Comparison of ENCODE assay signal across 1 cellular context in the genomic region with DNA sequence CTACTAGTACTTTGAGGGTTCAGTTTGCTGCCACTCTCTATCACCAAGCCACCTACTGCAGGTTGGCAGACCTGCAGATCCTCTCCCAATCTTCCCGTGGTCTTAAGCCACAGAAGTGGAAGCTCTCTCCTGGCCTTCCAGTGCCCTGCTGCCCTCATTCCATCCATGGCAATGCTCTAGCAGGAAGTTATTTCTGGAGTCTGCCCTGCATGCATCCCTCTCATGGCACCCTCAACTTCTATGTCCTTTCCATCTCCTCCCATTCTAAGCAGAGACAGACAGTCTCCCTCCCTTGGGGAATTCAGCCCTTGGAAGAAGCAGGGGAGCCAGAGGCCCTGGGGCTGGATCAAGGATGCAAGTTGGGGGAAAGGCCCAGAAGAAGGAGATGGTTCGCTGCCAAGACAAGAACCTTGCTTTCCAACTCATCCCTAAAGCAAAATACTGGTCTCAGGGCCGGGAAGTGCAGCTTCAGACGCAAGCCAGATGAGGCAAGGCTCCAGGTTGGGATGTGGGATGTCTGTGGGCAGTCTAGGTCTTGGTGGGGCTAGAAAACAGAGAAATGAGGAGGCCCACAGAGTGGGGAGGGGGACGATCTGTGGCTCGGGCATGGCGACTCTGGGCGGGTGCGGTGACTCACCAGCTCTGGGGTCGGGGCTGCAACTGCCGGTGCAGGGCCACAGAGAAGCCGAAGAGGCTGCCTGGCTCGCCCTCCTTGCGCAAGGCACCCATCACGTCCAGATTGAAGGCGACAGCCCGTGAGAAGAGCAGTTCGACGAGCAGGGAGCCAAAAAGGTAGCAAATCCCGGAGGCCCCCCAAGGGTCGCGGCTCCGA.
TF ChIP-seq lines count a peak whose summit lies in the region.

No MANE protein-coding gene starts in this region.

TF ChIP-seq in H1, 55 proteins besides CTCF, POLR2A, EP300 and RAD21:
- TF ChIP-seq, protein P1, sequence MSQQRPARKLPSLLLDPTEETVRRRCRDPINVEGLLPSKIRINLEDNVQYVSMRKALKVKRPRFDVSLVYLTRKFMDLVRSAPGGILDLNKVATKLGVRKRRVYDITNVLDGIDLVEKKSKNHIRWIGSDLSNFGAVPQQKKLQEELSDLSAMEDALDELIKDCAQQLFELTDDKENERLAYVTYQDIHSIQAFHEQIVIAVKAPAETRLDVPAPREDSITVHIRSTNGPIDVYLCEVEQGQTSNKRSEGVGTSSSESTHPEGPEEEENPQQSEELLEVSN (IDR thresholded peaks at IDR 0.05), result no peak
- TF ChIP-seq CEBPB (IDR thresholded peaks at IDR 0.05; ENCODE audit: low read depth, low read length), result peak; percentile 73
- TF ChIP-seq RNF2 (IDR thresholded peaks at IDR 0.05; ENCODE audit: borderline replicate concordance, low read depth, low read length, missing control alignments, poor library complexity, severe bottlenecking), result no peak
- no peak for TF ChIP-seq KDM1A (IDR thresholded peaks at IDR 0.05; ENCODE audit: borderline replicate concordance, low read length)
- no peak for TF ChIP-seq POU5F1 (IDR thresholded peaks at IDR 0.05; ENCODE audit: low read depth, low read length)
- TF ChIP-seq JUN (IDR thresholded peaks at IDR 0.05; ENCODE audit: low read depth, low read length), result no peak
- TF ChIP-seq SUZ12 (IDR thresholded peaks at IDR 0.05; ENCODE audit: low read length), result no peak
- peak; percentile 80 for TF ChIP-seq KDM4A (IDR thresholded peaks at IDR 0.05; ENCODE audit: low read depth, low read length, severe bottlenecking)
- no peak; the same call in none of the 2 replicates for TF ChIP-seq RBBP5 (IDR thresholded peaks at IDR 0.05; ENCODE audit: borderline replicate concordance, low read depth, low read length)
- peak; percentile 39 for TF ChIP-seq SAP30 (IDR thresholded peaks at IDR 0.05; ENCODE audit: insufficient read depth, insufficient replicate concordance, low read length)
- TF ChIP-seq, protein P2, sequence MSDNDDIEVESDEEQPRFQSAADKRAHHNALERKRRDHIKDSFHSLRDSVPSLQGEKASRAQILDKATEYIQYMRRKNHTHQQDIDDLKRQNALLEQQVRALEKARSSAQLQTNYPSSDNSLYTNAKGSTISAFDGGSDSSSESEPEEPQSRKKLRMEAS (IDR thresholded peaks at IDR 0.05), result no peak
- TF ChIP-seq NRF1 (IDR thresholded peaks at IDR 0.05; ENCODE audit: low read depth, low read length), result no peak
- no peak for TF ChIP-seq KDM5A (IDR thresholded peaks at IDR 0.05; ENCODE audit: low read length)
- no peak for TF ChIP-seq TAF1 (IDR thresholded peaks at IDR 0.05; ENCODE audit: low read depth, low read length)
- TF ChIP-seq SRF (IDR thresholded peaks at IDR 0.05; ENCODE audit: low read depth, low read length), result no peak
- TF ChIP-seq PHF8 (conservative IDR thresholded peaks at IDR 0.05; ENCODE audit: low read depth, low read length), result no peak
- TF ChIP-seq SIN3A (conservative IDR thresholded peaks at IDR 0.05 in 1 of 2, IDR thresholded peaks at IDR 0.05 in 1 of 2; ENCODE audit: low read depth in 1 of 2, low read length in 2 of 2), result peak in 1 of 2 experiments; percentile 39; a peak in 2 of 4 replicates
- no peak for TF ChIP-seq SIRT6 (IDR thresholded peaks at IDR 0.05; ENCODE audit: low read length)
- TF ChIP-seq JUND (IDR thresholded peaks at IDR 0.05; ENCODE audit: low read length), result peak; percentile 80
- no peak for TF ChIP-seq RFX5 (IDR thresholded peaks at IDR 0.05; ENCODE audit: borderline replicate concordance, low read depth, low read length)
- TF ChIP-seq MAFK (IDR thresholded peaks at IDR 0.05; ENCODE audit: low read depth, low read length), result no peak
- TF ChIP-seq YY1 (IDR thresholded peaks at IDR 0.05; ENCODE audit: low read depth, low read length), result no peak
- no peak for TF ChIP-seq TCF12 (IDR thresholded peaks at IDR 0.05; ENCODE audit: low read depth, low read length)
- TF ChIP-seq, protein P3, sequence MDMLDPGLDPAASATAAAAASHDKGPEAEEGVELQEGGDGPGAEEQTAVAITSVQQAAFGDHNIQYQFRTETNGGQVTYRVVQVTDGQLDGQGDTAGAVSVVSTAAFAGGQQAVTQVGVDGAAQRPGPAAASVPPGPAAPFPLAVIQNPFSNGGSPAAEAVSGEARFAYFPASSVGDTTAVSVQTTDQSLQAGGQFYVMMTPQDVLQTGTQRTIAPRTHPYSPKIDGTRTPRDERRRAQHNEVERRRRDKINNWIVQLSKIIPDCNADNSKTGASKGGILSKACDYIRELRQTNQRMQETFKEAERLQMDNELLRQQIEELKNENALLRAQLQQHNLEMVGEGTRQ (IDR thresholded peaks at IDR 0.05; ENCODE audit: low read length), result no peak
- no peak for TF ChIP-seq EGR1 (IDR thresholded peaks at IDR 0.05; ENCODE audit: borderline replicate concordance, low read depth, low read length)
- TF ChIP-seq CBX5 (IDR thresholded peaks at IDR 0.05; ENCODE audit: low read depth, low read length), result no peak
- no peak for TF ChIP-seq GTF2F1 (IDR thresholded peaks at IDR 0.05; ENCODE audit: borderline replicate concordance, low read depth, low read length)
- TF ChIP-seq FOSL1 (IDR thresholded peaks at IDR 0.05; ENCODE audit: insufficient read depth, low read depth, low read length), result no peak
- no peak for TF ChIP-seq NANOG (IDR thresholded peaks at IDR 0.05; ENCODE audit: insufficient read depth, low read depth, low read length, poor library complexity, severe bottlenecking)
- TF ChIP-seq ASH2L (IDR thresholded peaks at IDR 0.05; ENCODE audit: low read length), result peak; percentile 0
- TF ChIP-seq, protein P4, sequence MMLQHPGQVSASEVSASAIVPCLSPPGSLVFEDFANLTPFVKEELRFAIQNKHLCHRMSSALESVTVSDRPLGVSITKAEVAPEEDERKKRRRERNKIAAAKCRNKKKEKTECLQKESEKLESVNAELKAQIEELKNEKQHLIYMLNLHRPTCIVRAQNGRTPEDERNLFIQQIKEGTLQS (IDR thresholded peaks at IDR 0.05; ENCODE audit: insufficient read depth, low read depth, low read length), result no peak
- no peak for TF ChIP-seq GABPA (IDR thresholded peaks at IDR 0.05; ENCODE audit: borderline replicate concordance, insufficient read depth, low read length)
